ENCODE assay signal across 8 cellular contexts in the genomic region with DNA sequence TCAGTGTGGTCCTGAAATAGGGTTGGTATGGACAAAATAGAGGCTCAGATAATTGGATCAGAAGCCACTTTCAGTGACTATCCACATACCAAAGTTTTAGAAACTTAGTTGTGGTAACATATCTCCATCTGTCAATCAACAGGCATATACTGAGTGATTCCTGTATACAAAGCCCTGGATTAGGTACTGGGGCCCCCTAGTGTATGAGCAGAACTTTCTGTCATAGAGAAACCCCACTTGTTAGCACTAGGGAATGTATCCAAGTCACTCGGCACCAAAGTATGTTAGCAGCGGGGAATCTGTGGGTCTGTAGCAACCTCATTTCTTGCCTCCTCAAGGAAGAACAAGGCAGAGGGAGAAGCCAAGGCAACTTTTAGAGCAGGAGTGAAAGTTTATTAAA. TPM values are rescaled to one million over a fixed set of nuclear protein-coding genes. Genes with fewer than 3 reads are reported as not detected.
DNase-seq lines count a peak whose midpoint lies in the region; ATAC-seq, FAIRE-seq and TF ChIP-seq lines count a peak whose summit lies in the region.

No MANE protein-coding gene starts in this region.

- intact Hi-C loops in kidney (cut with DNase I): no loop called here

- H3K4me3 ChIP-seq in BE2C (ENCODE audit: low read depth, low read length): no peak overlapping the region
- H3K4me3 ChIP-seq in HFF-Myc (replicated peaks; ENCODE audit: low read depth, low read length): no peak overlapping the region
- H3K4me3 ChIP-seq in kidney (ENCODE audit: low read length in 2 of 2): no peak overlapping the region

- H3K4me1 ChIP-seq in BE2C (no peaks in the 10 kb centered on the region), kidney (ENCODE audit: control insufficient read depth in 1 of 2, insufficient read depth in 1 of 2, low read depth in 1 of 2, low read length in 2 of 2) (peaks cover 8 to 15% of the 10 kb centered on the region in 2 donors)

- H3K36me3 ChIP-seq in BE2C: no peaks in the 10 kb centered on the region
- H3K36me3 ChIP-seq in kidney (ENCODE audit: control insufficient read depth in 1 of 2, insufficient read depth in 2 of 2, low read length in 2 of 2): no peaks in the 10 kb centered on the region

- H3K27ac ChIP-seq in kidney (ENCODE audit: low read depth in 2 of 2, low read length in 2 of 2): no peak overlapping the region

- no peaks in the 10 kb centered on the region for H3K27me3 ChIP-seq in BE2C

- ATAC-seq in left lobe of liver: peak; percentile 87
- ATAC-seq in GM21447 (IDR thresholded peaks at IDR 0.05; ENCODE audit: unreplicated experiment): no peak
- ATAC-seq in HG03196 (IDR thresholded peaks at IDR 0.05; ENCODE audit: unreplicated experiment): no peak

- no peak overlapping the region for H3K9ac ChIP-seq in kidney (ENCODE audit: low read length in 2 of 2)

- TF ChIP-seq CTCF in BE2C (IDR thresholded peaks at IDR 0.05; ENCODE audit: low read depth, low read length) (peak; percentile 47), HFF-Myc (IDR thresholded peaks at IDR 0.05; ENCODE audit: low read depth, low read length, missing control alignments) (peak; percentile 34), kidney (IDR thresholded peaks at IDR 0.05; ENCODE audit: borderline replicate concordance, extremely low read depth, insufficient read depth) (no peak)

- no peak for FAIRE-seq in kidney (lab: Jason Lieb, UNC)

- H3K9me3 ChIP-seq in BE2C (no peaks in the 10 kb centered on the region), kidney (ENCODE audit: control insufficient read depth in 1 of 2, low read length in 2 of 2) (no peaks in the 10 kb centered on the region)

- DNase-seq in BE2C: no peak
- no peak for DNase-seq in HFF-Myc (ENCODE audit: extremely low read depth, low read depth)
- peak; percentile 36 for DNase-seq in amniotic epithelial cell (ENCODE audit: low read depth)
- no peak for DNase-seq in left lobe of liver (ENCODE audit: low spot score)
- DNase-seq in NCI-H2081 (lab: John Stamatoyannopoulos, UW): no peak
- DNase-seq in kidney: no peak

RNA-seq across cellular contexts. Expression of gene MAP7D3, which starts 50.7 kb away (rescaled TPM):
- polyA plus RNA-seq in BE2C (2012; ENCODE audit: insufficient read depth, insufficient read length, low read depth): 7.7 TPM
- total RNA-seq in left lobe of liver: 2.8 TPM
- 13.9 TPM for total RNA-seq in kidney
- 5.7 TPM for polyA plus RNA-seq in kidney (ENCODE audit: insufficient read depth, low read depth, low replicate concordance)

RNA-seq across cellular contexts. Expression of gene FHL1, which starts 53.1 kb away (rescaled TPM):
- 70.8 TPM for polyA plus RNA-seq in BE2C (2012; ENCODE audit: insufficient read depth, insufficient read length, low read depth)
- total RNA-seq in left lobe of liver: 10.6 TPM
- 168 TPM for total RNA-seq in kidney
- 44.0 TPM for polyA plus RNA-seq in kidney (ENCODE audit: insufficient read depth, low read depth, low replicate concordance)

Comparison
In these comparisons a context has a peak if more than half of its experiments do, and no peak if none do; other contexts are left out.
1. RNA of gene FHL1, which starts 53.1 kb away (total RNA-seq): 168 TPM in kidney (single experiment); 10.6 TPM in left lobe of liver (single experiment); every median in the first group is over 10 times any median in the second.